Comparison of ENCODE assay signal across 22 cellular contexts in the genomic region with DNA sequence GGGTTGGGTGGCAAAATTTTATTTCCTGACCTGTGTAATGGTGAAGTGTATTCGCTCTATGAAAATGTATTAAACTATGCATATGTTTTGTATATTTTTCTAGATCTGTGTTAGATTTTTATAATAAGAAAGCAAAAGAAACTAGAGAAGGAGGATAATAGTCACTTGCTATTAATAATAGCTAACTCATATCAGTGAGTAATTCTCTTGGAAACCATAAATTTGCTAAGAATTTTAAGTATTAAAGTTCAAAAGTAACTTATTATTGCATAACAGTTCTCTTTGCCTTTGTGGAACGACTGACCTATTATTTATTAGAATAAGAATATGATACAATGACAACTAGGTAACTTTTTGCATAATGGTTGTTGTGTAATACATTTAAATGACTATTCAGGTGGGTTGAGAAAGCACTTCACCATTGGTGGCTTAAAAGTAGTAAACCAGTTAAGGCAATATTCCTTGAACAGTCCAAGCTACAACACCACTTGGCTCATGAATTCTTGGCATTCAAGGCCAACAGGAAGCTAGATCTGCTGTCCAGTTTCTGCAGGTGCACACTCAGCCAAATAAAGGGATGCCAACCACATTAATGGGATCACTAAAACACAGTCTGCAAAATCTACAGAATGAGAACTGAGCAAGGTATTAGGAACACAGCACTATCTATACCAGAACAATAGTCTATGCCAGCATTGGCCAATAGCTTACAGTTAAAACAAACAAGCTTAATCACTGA.
"Had no signal": no experiment of that assay in that cellular context is flagged by ENCODE, and none has a peak within 500 bp of the region (broad histone marks: within the 10 kb centered on the region; RNA-seq: fewer than 3 reads in every experiment).

No MANE protein-coding gene starts in this region.

- H3K4me1 ChIP-seq: SJSA1 had no signal

- H3K27me3 ChIP-seq: SJSA1 had no signal

- H3K9me3 ChIP-seq: SJSA1 had no signal

- ATAC-seq: K562 had no signal

- H3K4me3 ChIP-seq: K562, SJSA1, SK-N-MC had no signal

- H3K27ac ChIP-seq: HL-60, KMS-11, SJSA1, SK-N-MC had no signal

- H3K36me3 ChIP-seq: SJSA1 had no signal

- DNase-seq: Kasumi-1, MM.1S, MV-4-11, NCI-H1092, NCI-H1105 treated with DMSO at 0.1 percent for 48 hours, NCI-H1417 treated with DMSO at 0.1 percent for 48 hours, NCI-H1694, NCI-H187 treated with DMSO at 0.1 percent for 48 hours, NCI-H2029 treated with DMSO at 0.1 percent for 48 hours, NCI-H2171 treated with DMSO at 0.1 percent for 48 hours, NCI-H345, NCI-H446 treated with DMSO at 0.1 percent for 48 hours, NCI-H510A treated with DMSO at 0.1 percent for 48 hours, NCI-H526, Right ventricle myocardium superior, RPMI8226, SIG-M5 had no signal
